ENCODE assay signal across 18 cellular contexts in the genomic region with DNA sequence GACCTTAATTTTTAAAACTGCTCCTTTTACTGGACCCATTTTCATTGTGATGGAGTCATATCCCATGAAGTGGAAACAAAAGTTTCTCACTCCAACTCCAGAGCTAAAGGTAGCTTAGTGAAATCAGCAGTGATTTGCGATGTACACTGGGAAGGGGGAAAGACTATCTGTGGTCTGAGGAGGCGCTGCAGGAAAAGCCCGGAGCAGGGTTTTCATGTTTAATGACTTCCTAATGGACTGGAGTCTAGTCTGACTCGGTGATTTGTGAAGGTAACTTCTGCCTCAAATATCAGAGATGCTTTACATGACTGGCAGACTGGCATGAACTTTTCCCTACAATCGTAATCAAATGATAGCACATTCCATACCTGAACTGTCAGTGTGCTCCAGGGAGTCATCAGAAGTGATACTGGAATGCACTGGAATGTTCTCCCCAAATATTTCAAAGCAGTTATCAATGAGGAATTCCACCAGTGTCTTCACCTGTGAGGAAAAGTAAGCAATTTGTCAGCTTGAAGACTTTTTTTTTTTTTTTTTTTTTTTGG. TPM values are rescaled to one million over a fixed set of nuclear protein-coding genes. Genes with fewer than 3 reads are reported as not detected.
DNase-seq lines count a peak whose midpoint lies in the region; ATAC-seq, FAIRE-seq and TF ChIP-seq lines count a peak whose summit lies in the region.
"Had no signal": no experiment of that assay in that cellular context is flagged by ENCODE, and none has a peak within 500 bp of the region (broad histone marks: within the 10 kb centered on the region; RNA-seq: fewer than 3 reads in every experiment).

No MANE protein-coding gene starts in this region.

- in situ Hi-C loops in HepG2 (cut with HindIII; ENCODE audit: extremely low pct_ligation_motif_present, low pct_unique_long_range_greater_than_20kb): no loop called here
- in situ Hi-C loops in GM13976 (cut with MboI; ENCODE audit: low sequenced_read_pairs, unreplicated experiment): no loop called here

- H3K36me3 Mint-ChIP-seq in immature natural killer cell: peaks cover 54 to 82% (median 64%) of the 10 kb centered on the region in 3 donors
- no peaks in the 10 kb centered on the region for H3K36me3 Mint-ChIP-seq in type B pancreatic cell
- H3K36me3 Mint-ChIP-seq: mesothelial cell of epicardium had no signal

- no peak overlapping the region for H3K4me3 ChIP-seq in HepG2 (replicated peaks in 1 of 3; ENCODE audit: insufficient read depth in 1 of 3, low read depth in 2 of 3, low read length in 3 of 3)
- H3K4me3 ChIP-seq in right lobe of liver: no peak overlapping the region
- peak overlapping the region; percentile 61 for H3K4me3 ChIP-seq in OCI-LY7 (ENCODE audit: low read depth, low read length, poor library complexity, severe bottlenecking)
- H3K4me3 ChIP-seq: K562, SJCRH30, stomach had no signal

- FAIRE-seq in HepG2 (lab: Jason Lieb, UNC): no peak
- FAIRE-seq: K562 had no signal

- TF ChIP-seq POLR2A in HepG2 (IDR thresholded peaks at IDR 0.05; ENCODE audit: insufficient read depth in 1 of 2, low read depth in 2 of 2, low read length in 2 of 2): no peak
- no peak for TF ChIP-seq POLR2A in right lobe of liver (IDR thresholded peaks at IDR 0.05)

- H3K4me3 Mint-ChIP-seq in immature natural killer cell (peak overlapping the region; percentile 63 to 100 (median 100)), type B pancreatic cell (no peak overlapping the region)
- H3K4me3 Mint-ChIP-seq: mesothelial cell of epicardium had no signal

- TF ChIP-seq CTCF in HepG2 (CRISPR knock-in tag; IDR thresholded peaks at IDR 0.05) (no peak), right lobe of liver (IDR thresholded peaks at IDR 0.05) (no peak), OCI-LY7 (conservative IDR thresholded peaks at IDR 0.05; ENCODE audit: low read length) (no peak), GM13976 (IDR thresholded peaks at IDR 0.05; ENCODE audit: borderline replicate concordance, control extremely low read depth, extremely low read depth, insufficient read depth, missing control alignments) (no peak), type B pancreatic cell (conservative IDR thresholded peaks at IDR 0.05) (no peak)

- H3K9me3 Mint-ChIP-seq in immature natural killer cell (no peaks in the 10 kb centered on the region), type B pancreatic cell (no peaks in the 10 kb centered on the region)
- H3K9me3 Mint-ChIP-seq: mesothelial cell of epicardium had no signal

- H2AFZ ChIP-seq in HepG2 (ENCODE audit: low read length) (no peak overlapping the region), OCI-LY7 (ENCODE audit: low read length) (no peak overlapping the region)

- DNase-seq in HepG2 (ENCODE audit: low spot score) (no peak), right lobe of liver (no peak), OCI-LY7 (ENCODE audit: low spot score) (no peak), immature natural killer cell (no peak), GM13976 (ENCODE audit: low spot score) (no peak), type B pancreatic cell (ENCODE audit: extremely low spot score, unreplicated experiment) (no peak), NCI-H1105 treated with DMSO at 0.1 percent for 48 hours (lab: John Stamatoyannopoulos, UW) (no peak)
- DNase-seq: activated effector memory CD4-positive, alpha-beta T cell treated with Interleukin-2 at 50 U/mL for 16 hours; central memory CD4-positive, alpha-beta T cell; NCI-H526 treated with DMSO at 0.1 percent for 48 hours; SJCRH30; stimulated activated CD4-positive, alpha-beta T cell treated with anti-CD3 and anti-CD28 coated beads, Interleukin-4, amount 100 ng/mL, for 24 hours; stomach; WERI-Rb-1 had no signal

- H3K27ac Mint-ChIP-seq in immature natural killer cell: peak overlapping the region; percentile 96 to 99 (median 98)
- H3K27ac Mint-ChIP-seq in type B pancreatic cell: no peak overlapping the region
- H3K27ac Mint-ChIP-seq: mesothelial cell of epicardium had no signal

- peaks cover 9 to 54% of the 10 kb centered on the region in 2 experiments; a peak in 4 of 5 replicates for H3K27me3 ChIP-seq in HepG2 (ENCODE audit: control insufficient read depth in 1 of 2, insufficient read depth in 2 of 2, low read length in 2 of 2)
- H3K27me3 ChIP-seq in right lobe of liver: no peaks in the 10 kb centered on the region
- H3K27me3 ChIP-seq: SJCRH30, stomach had no signal

- no peaks in the 10 kb centered on the region for H3K36me3 ChIP-seq in HepG2 (replicated peaks in 1 of 2; ENCODE audit: control insufficient read depth in 1 of 2, insufficient read depth in 2 of 2, low read length in 2 of 2)
- H3K36me3 ChIP-seq in right lobe of liver: peaks cover 0 to 4% (median 0%) of the 10 kb centered on the region in 4 donors
- H3K36me3 ChIP-seq in OCI-LY7 (ENCODE audit: insufficient read depth, low read length): peaks cover 84% of the 10 kb centered on the region
- H3K36me3 ChIP-seq: SJCRH30, WERI-Rb-1 had no signal

- BruUV-seq in HepG2 (replicated peaks; lab: Mats Ljungman, UMichigan) (no TSS peak), OCI-LY7 (replicated peaks; lab: Mats Ljungman, UMichigan) (no TSS peak)

- H4K20me1 ChIP-seq in HepG2 (ENCODE audit: insufficient read depth, low read length): no peaks in the 10 kb centered on the region
- H4K20me1 ChIP-seq in OCI-LY7 (ENCODE audit: insufficient read depth, low read length): no peaks in the 10 kb centered on the region

- CTCF ChIA-PET in HepG2 (lab: Yijun Ruan, JAX; ENCODE audit: low intra/inter-chr PET ratio, low total read pairs): no interaction called here
- CTCF ChIA-PET in OCI-LY7 (lab: Charles Lee; ENCODE audit: unreplicated experiment): no interaction called here

- H3K9me3 ChIP-seq in HepG2 (ENCODE audit: low read length) (no peaks in the 10 kb centered on the region), right lobe of liver (no peaks in the 10 kb centered on the region), OCI-LY7 (ENCODE audit: low read length) (no peaks in the 10 kb centered on the region)
- H3K9me3 ChIP-seq: SJCRH30, stomach had no signal

- no peak for TF ChIP-seq RAD21 in HepG2 (CRISPR knock-in tag; IDR thresholded peaks at IDR 0.05)

- no peak overlapping the region for H3K9ac ChIP-seq in HepG2 (ENCODE audit: insufficient read depth, low read depth, low read length)

- H3K4me1 ChIP-seq in HepG2 (ENCODE audit: insufficient read depth, low read length) (peaks cover 8% of the 10 kb centered on the region), right lobe of liver (peaks cover 0 to 12% (median 2%) of the 10 kb centered on the region in 4 donors), OCI-LY7 (ENCODE audit: insufficient read depth, low read length, poor library complexity, severe bottlenecking) (peaks cover 53% of the 10 kb centered on the region)

- H3K4me1 Mint-ChIP-seq in immature natural killer cell (peaks cover 76 to 94% of the 10 kb centered on the region in 2 donors), type B pancreatic cell (ENCODE audit: unreplicated experiment) (peaks cover 14% of the 10 kb centered on the region)

- no peak for TF ChIP-seq EP300 in HepG2 (IDR thresholded peaks at IDR 0.05; ENCODE audit: low read depth in 2 of 2, low read length in 2 of 2)
- TF ChIP-seq EP300 in HepG2 (CRISPR knock-in tag; IDR thresholded peaks at IDR 0.05; ENCODE audit: borderline replicate concordance): no peak

- intact Hi-C loops in HepG2 (cut with micrococcal nuclease; ENCODE audit: unreplicated experiment): no loop called here
- intact Hi-C loops in right lobe of liver (cut with DNase I): no loop called here
- intact Hi-C loops in OCI-LY7 (cut with micrococcal nuclease; ENCODE audit: unreplicated experiment): no loop called here

- H3K79me2 ChIP-seq in HepG2 (ENCODE audit: insufficient read depth, low read length) (no peaks in the 10 kb centered on the region), OCI-LY7 (ENCODE audit: insufficient read depth, low read depth, low read length) (peaks cover 79% of the 10 kb centered on the region)

- H3K27me3 Mint-ChIP-seq in immature natural killer cell (ENCODE audit: low read depth in 3 of 3): peaks cover 11 to 36% (median 32%) of the 10 kb centered on the region in 3 donors
- H3K27me3 Mint-ChIP-seq in type B pancreatic cell: peaks cover 3% of the 10 kb centered on the region

- no peak overlapping the region for H3K4me2 ChIP-seq in HepG2 (ENCODE audit: low read depth, low read length)
- peak overlapping the region; percentile 95 for H3K4me2 ChIP-seq in OCI-LY7 (ENCODE audit: low read length)

- no peaks in the 10 kb centered on the region for H3K9me2 ChIP-seq in OCI-LY7 (ENCODE audit: insufficient read depth, low read length)

- WGBS in HepG2 (ENCODE audit: low lambda C conversion rate): 32% methylated on average over 5 of the region's 5 CpGs
- WGBS in right lobe of liver (ENCODE audit: insufficient coverage, low coverage, low lambda C conversion rate, missing lambda C conversion rate): 44% methylated on average over 5 of the region's 5 CpGs

- H3K27ac ChIP-seq in HepG2 (ENCODE audit: extremely low read length, insufficient read depth, low read length): no peak overlapping the region
- no peak overlapping the region for H3K27ac ChIP-seq in right lobe of liver
- H3K27ac ChIP-seq in OCI-LY7 (ENCODE audit: low read depth, low read length, poor library complexity, severe bottlenecking): peak overlapping the region; percentile 96
- H3K27ac ChIP-seq: C4-2B, SJCRH30, WERI-Rb-1 had no signal

- POLR2A ChIA-PET in HepG2 (lab: Yijun Ruan, JAX): no interaction called here
- POLR2A ChIA-PET in OCI-LY7 (lab: Charles Lee): interaction anchor here (0.6 to 2.3 kb wide), 7 partner anchors 18 to 237 kb away, joined by 3 to 22 read pairs (median 8); a partner anchor contains a TSS

- no peak for ATAC-seq in HepG2
- ATAC-seq in right lobe of liver: no peak
- ATAC-seq in GM18498 (IDR thresholded peaks at IDR 0.05; ENCODE audit: unreplicated experiment): no peak
- ATAC-seq: K562 had no signal

RNA-seq across cellular contexts. Expression of a gene that starts 7.0 kb away (rescaled TPM):
- total RNA-seq in HepG2 (2016; rRNA removed; fragmentation: Illumina TruSeq; extraction: Trizol): not detected in 2 replicates
- not detected in 2 replicates for total RNA-seq in HepG2 (2016; cell fraction: cytosol; rRNA removed; fragmentation: Illumina TruSeq; extraction: Trizol; ENCODE audit: low read depth)
- not detected in 2 replicates for total RNA-seq in HepG2 (2016; cell fraction: insoluble cytoplasmic fraction; rRNA removed; fragmentation: Illumina TruSeq; extraction: Trizol)
- not detected in 2 replicates for total RNA-seq in HepG2 (2016; cell fraction: membrane; rRNA removed; fragmentation: Illumina TruSeq; extraction: Trizol)
- total RNA-seq in HepG2 (2016; cell fraction: nucleus; rRNA removed; fragmentation: Illumina TruSeq; extraction: Trizol): not detected in 2 replicates
- polyA plus RNA-seq in HepG2 (2011; rRNA removed): not detected in 2 replicates
- polyA plus RNA-seq in HepG2 (2011; cell fraction: cytosol; rRNA removed): not detected in 2 replicates
- not detected in 2 replicates for polyA plus RNA-seq in HepG2 (2011; cell fraction: nucleus; rRNA removed)
- polyA plus RNA-seq in HepG2 (2012): not detected in 2 replicates
- polyA plus RNA-seq in HepG2 (2016; cell fraction: cytosol; fragmentation: Illumina TruSeq; extraction: Trizol; ENCODE audit: low read depth): not detected in 2 replicates
- not detected in 2 replicates for polyA plus RNA-seq in HepG2 (2016; cell fraction: insoluble cytoplasmic fraction; fragmentation: Illumina TruSeq; extraction: Trizol; ENCODE audit: low read depth)
- polyA plus RNA-seq in HepG2 (2016; cell fraction: membrane; fragmentation: Illumina TruSeq; extraction: Trizol; ENCODE audit: low read depth): not detected in 2 replicates
- polyA plus RNA-seq in HepG2 (2016; cell fraction: nucleus; fragmentation: Illumina TruSeq; extraction: Trizol; ENCODE audit: insufficient read depth, low read depth): not detected in 2 replicates
- polyA minus RNA-seq in HepG2 (2011; rRNA and poly(A)+ RNA removed; ENCODE audit: low replicate concordance): not detected in 2 replicates
- polyA minus RNA-seq in HepG2 (2011; cell fraction: cytosol; rRNA and poly(A)+ RNA removed): not detected in 2 replicates
- not detected in 2 replicates for polyA minus RNA-seq in HepG2 (2011; cell fraction: nucleus; rRNA and poly(A)+ RNA removed)
- total RNA-seq in right lobe of liver: 1 to 10 TPM in 3 of 6 experiments, under 1 TPM in 3; 0.13 to 1.8 (median 0.92) TPM
- total RNA-seq in OCI-LY7 (2014; rRNA removed; shearing (Covaris generic)): 25.4 and 30.7 TPM in 2 replicates
- 22.7 and 23.6 TPM in 2 replicates for total RNA-seq in OCI-LY7 (2022)
- 100 to 1,000 TPM in 1 of 3 donors, 10 to 100 TPM in 2; 63.6 to 114 (median 84.4) TPM for polyA plus RNA-seq in immature natural killer cell
- total RNA-seq in type B pancreatic cell (ENCODE audit: low replicate concordance): 0.22 and 0.43 TPM in 2 replicates
- polyA plus RNA-seq: K562 had no signal

RNA-seq across cellular contexts. Expression of a gene that starts 37.8 kb away (rescaled TPM):
- total RNA-seq in HepG2 (2016; rRNA removed; fragmentation: Illumina TruSeq; extraction: Trizol) (3.5 and 4.4 TPM in 2 replicates), right lobe of liver (1 to 10 TPM; 3.1 to 6.5 (median 3.6) TPM), OCI-LY7 (2022) (6.5 and 6.6 TPM in 2 replicates), type B pancreatic cell (ENCODE audit: low replicate concordance) (9.7 and 11.8 TPM in 2 replicates)
- 1.0 and 1.6 TPM in 2 replicates for total RNA-seq in HepG2 (2016; cell fraction: cytosol; rRNA removed; fragmentation: Illumina TruSeq; extraction: Trizol; ENCODE audit: low read depth)
- 3.3 and 3.7 TPM in 2 replicates for total RNA-seq in HepG2 (2016; cell fraction: insoluble cytoplasmic fraction; rRNA removed; fragmentation: Illumina TruSeq; extraction: Trizol)
- total RNA-seq in HepG2 (2016; cell fraction: membrane; rRNA removed; fragmentation: Illumina TruSeq; extraction: Trizol): 1.7 and 1.8 TPM in 2 replicates
- 2.4 and 3.2 TPM in 2 replicates for total RNA-seq in HepG2 (2016; cell fraction: nucleus; rRNA removed; fragmentation: Illumina TruSeq; extraction: Trizol)
- polyA plus RNA-seq in HepG2 (2011; rRNA removed) (1.3 and 1.4 TPM in 2 replicates), immature natural killer cell (1 to 10 TPM in 2 of 3 donors, not detected in 1; 2.0 to 3.1 TPM)
- polyA plus RNA-seq in HepG2 (2011; cell fraction: cytosol; rRNA removed): 0.91 and 1.00 TPM in 2 replicates
- polyA plus RNA-seq in HepG2 (2011; cell fraction: nucleus; rRNA removed): 2.0 and 2.5 TPM in 2 replicates
- polyA plus RNA-seq in HepG2 (2012): 2.3 and 2.5 TPM in 2 replicates
- 1.3 and 1.4 TPM in 2 replicates for polyA plus RNA-seq in HepG2 (2016; cell fraction: cytosol; fragmentation: Illumina TruSeq; extraction: Trizol; ENCODE audit: low read depth)
- polyA plus RNA-seq in HepG2 (2016; cell fraction: insoluble cytoplasmic fraction; fragmentation: Illumina TruSeq; extraction: Trizol; ENCODE audit: low read depth): 3.6 and 4.2 TPM in 2 replicates
- polyA plus RNA-seq in HepG2 (2016; cell fraction: membrane; fragmentation: Illumina TruSeq; extraction: Trizol; ENCODE audit: low read depth): 1.8 and 1.9 TPM in 2 replicates
- polyA plus RNA-seq in HepG2 (2016; cell fraction: nucleus; fragmentation: Illumina TruSeq; extraction: Trizol; ENCODE audit: insufficient read depth, low read depth): 3.4 and 3.6 TPM in 2 replicates
- polyA minus RNA-seq in HepG2 (2011; rRNA and poly(A)+ RNA removed; ENCODE audit: low replicate concordance): 2.0 and 3.5 TPM in 2 replicates
- 3.0 and 3.6 TPM in 2 replicates for polyA minus RNA-seq in HepG2 (2011; cell fraction: cytosol; rRNA and poly(A)+ RNA removed)
- 3.2 and 3.9 TPM in 2 replicates for polyA minus RNA-seq in HepG2 (2011; cell fraction: nucleus; rRNA and poly(A)+ RNA removed)
- total RNA-seq in OCI-LY7 (2014; rRNA removed; shearing (Covaris generic)): 2.7 TPM in 2 replicates

Comparison
In these comparisons a context has a peak if more than half of its experiments do, and no peak if none do; other contexts are left out.
1. RNA of a gene that starts 7.0 kb away (total RNA-seq): 22.7 to 30.7 TPM in OCI-LY7; 0.13 to 1.8 TPM in right lobe of liver, 0.22 to 0.43 TPM in type B pancreatic cell and not detected in HepG2; every median in the first group is over 4 times any median in the second.